ENCODE assay signal across 23 cellular contexts in the genomic region with DNA sequence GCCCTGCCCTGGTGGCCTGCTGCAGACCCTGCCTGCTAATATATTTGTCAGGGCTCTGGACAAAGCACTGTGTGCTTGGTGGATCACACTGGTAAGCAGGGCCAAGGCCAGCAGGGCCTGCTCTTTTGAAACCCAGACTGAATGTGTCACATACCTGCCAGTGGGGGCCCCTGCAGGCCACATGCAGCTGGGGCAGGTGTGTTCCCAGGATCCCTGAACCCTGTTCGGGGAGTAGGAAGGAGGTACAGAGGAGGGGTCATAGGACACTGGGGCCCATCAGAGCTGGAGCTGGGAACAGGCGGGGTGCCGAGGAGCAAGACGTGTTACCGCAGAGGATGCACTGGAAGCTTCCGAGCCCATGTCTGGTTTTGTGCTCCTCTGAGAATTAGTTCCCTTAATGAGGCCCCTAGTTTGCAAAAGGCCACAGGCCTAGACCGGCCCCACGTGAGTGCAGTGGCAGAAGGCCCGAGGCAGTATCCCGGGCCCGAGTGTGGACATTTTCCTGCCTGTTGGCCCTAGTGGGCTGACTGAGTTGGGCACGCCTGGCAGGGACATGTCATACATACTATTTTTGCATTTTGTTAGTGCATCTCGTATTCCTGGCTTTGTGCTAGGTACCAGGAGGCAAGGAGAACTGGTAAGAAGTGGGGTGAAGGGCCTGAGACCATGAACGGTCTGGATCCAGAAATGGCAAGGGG. TPM values are rescaled to one million over a fixed set of nuclear protein-coding genes. Genes with fewer than 3 reads are reported as not detected.
DNase-seq lines count a peak whose midpoint lies in the region; ATAC-seq and TF ChIP-seq lines count a peak whose summit lies in the region.
"Had no signal": no experiment of that assay in that cellular context is flagged by ENCODE, and none has a peak within 500 bp of the region (broad histone marks: within the 10 kb centered on the region; RNA-seq: fewer than 3 reads in every experiment).

No MANE protein-coding gene starts in this region.

- peaks cover 24% of the 10 kb centered on the region for H3K4me1 Mint-ChIP-seq in endothelial cell (ENCODE audit: unreplicated experiment)
- H3K4me1 Mint-ChIP-seq: activated naive CD4-positive, alpha-beta T cell treated with anti-CD3 and anti-CD28 coated beads, Interleukin-2, amount 50 U/mL, for 24 hours had no signal

- H3K4me3 Mint-ChIP-seq in endothelial cell (ENCODE audit: unreplicated experiment), result peak overlapping the region; percentile 84
- H3K4me3 Mint-ChIP-seq: activated naive CD4-positive, alpha-beta T cell treated with anti-CD3 and anti-CD28 coated beads, Interleukin-2, amount 50 U/mL, for 24 hours; activated T-helper 1 cell treated with anti-CD3 and anti-CD28 coated beads, Interleukin-12 subunit alpha, Interleukin-12 subunit beta, Interleukin-2, Interleukin-4 antibody, amounts not matched to agents 30 ng/mL and 10 ng/mL and 1 ng/mL, durations not matched to agents 14 hours and 24 hours and 36 hours; CD4-positive, CD25-positive, alpha-beta regulatory T cell; naive B cell had no signal

- no peak for TF ChIP-seq EP300 in suprapubic skin (IDR thresholded peaks at IDR 0.05)

- intact Hi-C loops in mucosa of descending colon (cut with DNase I, micrococcal nuclease), result no loop called here

- H3K9me3 ChIP-seq in MM.1S (replicated peaks; ENCODE audit: insufficient read depth, low read length) (no peaks in the 10 kb centered on the region), mucosa of descending colon (no peaks in the 10 kb centered on the region), suprapubic skin (no peaks in the 10 kb centered on the region)
- H3K9me3 ChIP-seq: thyroid gland had no signal

- H3K4me1 ChIP-seq in MM.1S (ENCODE audit: low read length), result peaks cover 24% of the 10 kb centered on the region
- no peaks in the 10 kb centered on the region for H3K4me1 ChIP-seq in mucosa of descending colon (ENCODE audit: low read depth)
- peaks cover 11% of the 10 kb centered on the region for H3K4me1 ChIP-seq in suprapubic skin

- H3K36me3 Mint-ChIP-seq in endothelial cell (ENCODE audit: low read depth, unreplicated experiment), result peaks cover 65% of the 10 kb centered on the region
- H3K36me3 Mint-ChIP-seq: activated naive CD4-positive, alpha-beta T cell treated with anti-CD3 and anti-CD28 coated beads, Interleukin-2, amount 50 U/mL, for 24 hours; CD4-positive, CD25-positive, alpha-beta regulatory T cell; naive B cell had no signal

- H4K20me1 ChIP-seq in MM.1S (ENCODE audit: insufficient read depth, low read length), result no peaks in the 10 kb centered on the region

- no peaks in the 10 kb centered on the region for H3K9me3 Mint-ChIP-seq in endothelial cell (ENCODE audit: unreplicated experiment)
- H3K9me3 Mint-ChIP-seq: activated naive CD4-positive, alpha-beta T cell treated with anti-CD3 and anti-CD28 coated beads, Interleukin-2, amount 50 U/mL, for 24 hours; activated T-helper 1 cell treated with anti-CD3 and anti-CD28 coated beads, Interleukin-12 subunit alpha, Interleukin-12 subunit beta, Interleukin-2, Interleukin-4 antibody, amounts not matched to agents 30 ng/mL and 10 ng/mL and 1 ng/mL, durations not matched to agents 14 hours and 24 hours and 36 hours; CD4-positive, CD25-positive, alpha-beta regulatory T cell had no signal

- no peaks in the 10 kb centered on the region for H3K36me3 ChIP-seq in MM.1S (replicated peaks; ENCODE audit: insufficient read depth, low read length)
- no peaks in the 10 kb centered on the region for H3K36me3 ChIP-seq in mucosa of descending colon (ENCODE audit: low read depth)
- H3K36me3 ChIP-seq in suprapubic skin, result no peaks in the 10 kb centered on the region
- H3K36me3 ChIP-seq: thyroid gland had no signal

- TF ChIP-seq CTCF in GM12874 (IDR thresholded peaks at IDR 0.05; ENCODE audit: insufficient read depth, low read depth, low read length) (0 out of 2 replicates have a peak, but pooled peaks have one; percentile 6), MM.1S (IDR thresholded peaks at IDR 0.05; ENCODE audit: low read length) (0 out of 2 replicates have a peak, but pooled peaks have one; percentile 11), endothelial cell (IDR thresholded peaks at IDR 0.05; ENCODE audit: unreplicated experiment) (no peak), mucosa of descending colon (IDR thresholded peaks at IDR 0.05) (no peak), suprapubic skin (IDR thresholded peaks at IDR 0.05) (no peak)

- peaks cover 14% of the 10 kb centered on the region for H3F3A ChIP-seq in MM.1S (ENCODE audit: insufficient read depth, low read length)

- DNase-seq in MM.1S (no peak), endothelial cell (ENCODE audit: low spot score) (no peak), mucosa of descending colon (peak in 2 of 3 donors; percentile 11 to 19), KBM-7 (no peak), cerebellum (ENCODE audit: low spot score) (no peak), suprapubic skin (ENCODE audit: low spot score in 2 of 2) (no peak)
- no peak for DNase-seq in stimulated activated CD4-positive, alpha-beta T cell treated with anti-CD3 and anti-CD28 coated beads, Interleukin-15, amount 100 ng/mL, for 24 hours
- DNase-seq: anterior cingulate cortex; CD4-positive, CD25-positive, alpha-beta regulatory T cell; left colon; naive B cell; NCI-H1092 treated with DMSO at 0.1 percent for 48 hours; NCI-H2029; NCI-H345; NCI-H748 treated with DMSO at 0.1 percent for 48 hours; occipital lobe; stimulated activated naive CD8-positive, alpha-beta T cell treated with anti-CD3 and anti-CD28 coated beads, Interleukin-15, Interleukin-2, amounts not matched to agents 100 U/mL and 50 U/mL, for 24 hours; thyroid gland had no signal

- no peak overlapping the region for H3K9ac ChIP-seq in MM.1S (ENCODE audit: low read length)

- H3K27me3 ChIP-seq in MM.1S (replicated peaks; ENCODE audit: insufficient read depth, low read length) (no peaks in the 10 kb centered on the region), suprapubic skin (peaks cover 13% of the 10 kb centered on the region)
- H3K27me3 ChIP-seq: thyroid gland had no signal

- no peak for ATAC-seq in mucosa of descending colon
- ATAC-seq: left colon; stimulated activated naive CD8-positive, alpha-beta T cell treated with anti-CD3 and anti-CD28 coated beads, Interleukin-15, Interleukin-2, amounts not matched to agents 100 U/mL and 50 U/mL, for 24 hours had no signal

- H3K27me3 Mint-ChIP-seq in endothelial cell (ENCODE audit: unreplicated experiment), result peaks cover 63% of the 10 kb centered on the region
- H3K27me3 Mint-ChIP-seq: activated naive CD4-positive, alpha-beta T cell treated with anti-CD3 and anti-CD28 coated beads, Interleukin-2, amount 50 U/mL, for 24 hours had no signal

- in situ Hi-C loops in KBM-7 (cut with MboI; ENCODE audit: low pct_unique_long_range_greater_than_20kb, low sequenced_read_pairs), result no loop called here

- H3K79me2 ChIP-seq in MM.1S (ENCODE audit: low read length), result no peaks in the 10 kb centered on the region

- H3K27ac ChIP-seq in MM.1S (ENCODE audit: low read length) (no peak overlapping the region), suprapubic skin (no peak overlapping the region)
- H3K27ac ChIP-seq: HL-60, thyroid gland had no signal

- TF ChIP-seq POLR2A in suprapubic skin (IDR thresholded peaks at IDR 0.05), result no peak

- peak overlapping the region; percentile 80 for H3K27ac Mint-ChIP-seq in endothelial cell (ENCODE audit: unreplicated experiment)
- H3K27ac Mint-ChIP-seq: activated naive CD4-positive, alpha-beta T cell treated with anti-CD3 and anti-CD28 coated beads, Interleukin-2, amount 50 U/mL, for 24 hours; activated T-helper 1 cell treated with anti-CD3 and anti-CD28 coated beads, Interleukin-12 subunit alpha, Interleukin-12 subunit beta, Interleukin-2, Interleukin-4 antibody, amounts not matched to agents 30 ng/mL and 10 ng/mL and 1 ng/mL, durations not matched to agents 14 hours and 24 hours and 36 hours had no signal

- H3K4me2 ChIP-seq in MM.1S (ENCODE audit: low read depth, low read length), result no peak overlapping the region

- H3K4me3 ChIP-seq in MM.1S (ENCODE audit: low read length) (no peak overlapping the region), mucosa of descending colon (no peak overlapping the region), suprapubic skin (no peak overlapping the region)
- H3K4me3 ChIP-seq: thyroid gland had no signal

- no peak overlapping the region for H2AFZ ChIP-seq in MM.1S (ENCODE audit: low read length)

- 91% methylated on average over 14 of the region's 14 CpGs for WGBS in suprapubic skin

- no peaks in the 10 kb centered on the region for H3K9me2 ChIP-seq in MM.1S (replicated peaks; ENCODE audit: insufficient read depth, low read length)

RNA-seq across cellular contexts. Expression of a gene that starts 11.2 kb away (rescaled TPM):
- 2.8 TPM for total RNA-seq in endothelial cell (ENCODE audit: unreplicated experiment)
- total RNA-seq in mucosa of descending colon, result 1 to 10 TPM in 1 of 3 donors, under 1 TPM in 2; 0.41 to 1.4 (median 0.43) TPM
- not detected for total RNA-seq in cerebellum
- not detected for total RNA-seq in suprapubic skin
- total RNA-seq: activated T-helper 1 cell treated with anti-CD3 and anti-CD28 coated beads, Interleukin-12 subunit alpha, Interleukin-12 subunit beta, Interleukin-2, Interleukin-4 antibody, amounts not matched to agents 30 ng/mL and 10 ng/mL and 1 ng/mL, durations not matched to agents 14 hours and 24 hours and 36 hours; CD4-positive, CD25-positive, alpha-beta regulatory T cell; occipital lobe; renal cortical epithelial cell had no signal

RNA-seq across cellular contexts. Expression of a gene that starts 54.2 kb away (rescaled TPM):
- 223 TPM for total RNA-seq in endothelial cell (ENCODE audit: unreplicated experiment)
- total RNA-seq in mucosa of descending colon, result 10 to 100 TPM in 1 of 3 donors, 1 to 10 TPM in 2; 3.9 to 14.2 (median 7.1) TPM
- total RNA-seq in cerebellum, result 6.4 TPM
- 10 to 100 TPM in 2 of 4 donors, 1 to 10 TPM in 2; 2.9 to 15.9 (median 9.5) TPM for total RNA-seq in suprapubic skin

RNA-seq across cellular contexts. Expression of a gene that starts 56.6 kb away (rescaled TPM):
- total RNA-seq in endothelial cell (ENCODE audit: unreplicated experiment) (31.1 TPM), mucosa of descending colon (10 to 100 TPM; 24.8 to 39.5 (median 38.4) TPM), cerebellum (20.0 TPM), suprapubic skin (10 to 100 TPM; 16.6 to 28.4 (median 24.8) TPM)

Comparison
In these comparisons a context has a peak if more than half of its experiments do, and no peak if none do; other contexts are left out.
1. CTCF ChIP-seq: peak in GM12874 (single experiment) and MM.1S (single experiment); none in endothelial cell (single experiment), mucosa of descending colon (single experiment) and suprapubic skin (0 of 2).
2. DNase-seq: peak in mucosa of descending colon (2 of 3); none in MM.1S (single experiment), endothelial cell (single experiment), KBM-7 (single experiment), cerebellum (single experiment), stimulated activated CD4-positive, alpha-beta T cell treated with anti-CD3 and anti-CD28 coated beads, Interleukin-15, amount 100 ng/mL, for 24 hours (single experiment) and suprapubic skin (0 of 2).
3. RNA of a gene that starts 54.2 kb away (total RNA-seq): 223 TPM in endothelial cell (single experiment); 2.9 to 15.9 TPM in suprapubic skin, 3.9 to 14.2 TPM in mucosa of descending colon and 6.4 TPM in cerebellum (single experiment); every median in the first group is over 10 times any median in the second.